8 cellular contexts compared by ENCODE assay signal in the genomic region with DNA sequence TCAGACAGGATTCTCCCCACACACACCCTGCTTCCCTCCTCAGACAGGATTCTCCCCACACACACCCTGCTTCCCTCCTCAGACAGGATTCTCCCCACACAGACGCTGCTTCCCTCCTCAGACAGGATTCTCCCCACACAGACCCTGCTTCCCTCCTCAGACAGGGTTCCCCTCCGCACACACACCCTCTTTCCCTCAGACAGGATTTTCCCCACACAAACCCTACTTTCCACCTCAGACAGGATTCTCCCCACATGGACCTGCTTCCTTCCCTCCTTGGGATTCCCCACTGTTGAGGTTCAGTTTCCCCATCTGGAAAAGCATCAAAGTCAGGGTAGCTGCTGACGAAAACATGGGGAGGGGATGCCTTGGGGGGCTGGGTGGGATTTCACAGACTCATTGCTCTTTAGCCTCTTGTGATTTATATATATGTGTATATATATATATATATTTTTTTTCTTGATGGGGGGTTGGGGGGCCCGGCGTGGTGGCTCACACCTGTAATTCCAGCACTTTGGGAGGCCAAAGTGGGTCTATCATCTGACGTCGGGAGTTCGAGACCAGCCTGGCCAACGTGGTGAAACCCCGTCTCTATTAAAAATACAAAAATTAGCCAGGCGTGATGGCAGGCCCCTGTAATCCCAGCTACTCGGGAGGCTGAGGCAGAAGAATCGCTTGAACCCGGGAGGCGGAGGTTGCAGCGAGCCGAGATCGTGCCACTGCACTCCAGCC. TPM values are rescaled to one million over a fixed set of nuclear protein-coding genes. Genes with fewer than 3 reads are reported as not detected.
DNase-seq lines count a peak whose midpoint lies in the region; ATAC-seq and TF ChIP-seq lines count a peak whose summit lies in the region.
"Not testable (repeated sequence)": the region's sequence is repeated elsewhere in the genome, so short reads cannot be mapped to it uniquely, and the experiment has no call there.

No MANE protein-coding gene starts in this region.

- peak overlapping the region; percentile 89 for H3K4me3 Mint-ChIP-seq in GM23338
- H3K4me3 Mint-ChIP-seq in activated naive CD4-positive, alpha-beta T cell treated with anti-CD3 and anti-CD28 coated beads for 36 hours = peak overlapping the region; percentile 1

- H4K91ac ChIP-seq in neuronal stem cell (ENCODE audit: low read depth, low read length, poor library complexity) = not testable (repeated sequence)

- H3K27ac ChIP-seq in 22Rv1 (peak overlapping the region; percentile 98), GM23338 (ENCODE audit: low read depth) (peak overlapping the region; percentile 96; the same call in 1 of the 2 replicates), RWPE2 (ENCODE audit: poor library complexity, severe bottlenecking) (peak overlapping the region; percentile 80), dorsolateral prefrontal cortex (peak overlapping the region in 35 of 59 donors; percentile 91 to 99 (median 97)), layer of hippocampus (ENCODE audit: low read depth, low read length) (peak overlapping the region; percentile 100), stomach (peak overlapping the region; percentile 93 to 99 (median 96))
- not testable (repeated sequence) for H3K27ac ChIP-seq in neuronal stem cell (replicated peaks; ENCODE audit: low read length)

- intact Hi-C loops in activated naive CD4-positive, alpha-beta T cell treated with anti-CD3 and anti-CD28 coated beads for 36 hours (cut with micrococcal nuclease); dorsolateral prefrontal cortex (cut with DNase I); stomach (cut with DNase I; ENCODE audit: low total_unique reads): not testable (repeated sequence)

- not testable (repeated sequence) for H2BK5ac ChIP-seq in neuronal stem cell (ENCODE audit: low read length)

- H3K4me1 Mint-ChIP-seq in GM23338 = peaks cover 23% of the 10 kb centered on the region
- peaks cover 31% of the 10 kb centered on the region for H3K4me1 Mint-ChIP-seq in activated naive CD4-positive, alpha-beta T cell treated with anti-CD3 and anti-CD28 coated beads for 36 hours (ENCODE audit: low read depth)

- DNase-seq in GM23338 (ENCODE audit: low spot score); RWPE2 (ENCODE audit: low spot score); activated naive CD4-positive, alpha-beta T cell treated with anti-CD3 and anti-CD28 coated beads for 36 hours; dorsolateral prefrontal cortex; neuronal stem cell (ENCODE audit: low spot score); stomach: not testable (repeated sequence)

- H4K8ac ChIP-seq in neuronal stem cell (ENCODE audit: low read depth, low read length) = not testable (repeated sequence)

- H3K9ac ChIP-seq in neuronal stem cell (ENCODE audit: low read depth, low read length, poor library complexity) = not testable (repeated sequence)

- H3K4me2 ChIP-seq in GM23338 = peak overlapping the region; percentile 78
- H3K4me2 ChIP-seq in neuronal stem cell (ENCODE audit: insufficient read depth, low read length, poor library complexity, severe bottlenecking) = not testable (repeated sequence)

- ATAC-seq in GM23338; RWPE2 (ENCODE audit: low read depth): not testable (repeated sequence)

- not testable (repeated sequence) for H3K9me3 Mint-ChIP-seq in GM23338; activated naive CD4-positive, alpha-beta T cell treated with anti-CD3 and anti-CD28 coated beads for 36 hours

- not testable (repeated sequence) for H2AFZ ChIP-seq in GM23338; neuronal stem cell (ENCODE audit: low read length)

- H3K4me3 ChIP-seq in GM23338 (peak overlapping the region; percentile 99), dorsolateral prefrontal cortex (peak overlapping the region in 30 of 59 donors; percentile 34 to 97 (median 85)), neuronal stem cell (ENCODE audit: low read length in 2 of 2) (peak overlapping the region in 1 of 2 donors; percentile 75), stomach (peak overlapping the region; percentile 90 to 100 (median 96))
- H3K4me3 ChIP-seq in RWPE2 (ENCODE audit: severe bottlenecking) = not testable (repeated sequence)

- H3K9me3 ChIP-seq in RWPE2 (ENCODE audit: severe bottlenecking); neuronal stem cell (replicated peaks in 1 of 2; ENCODE audit: control insufficient read depth in 2 of 2, insufficient read depth in 1 of 2, low read depth in 1 of 2, low read length in 2 of 2); stomach: not testable (repeated sequence)

- H3K27me3 ChIP-seq in GM23338 (ENCODE audit: insufficient read depth) = peaks cover 15% of the 10 kb centered on the region; the same call in 1 of the 2 replicates
- not testable (repeated sequence) for H3K27me3 ChIP-seq in RWPE2 (ENCODE audit: insufficient read depth, poor library complexity, severe bottlenecking); layer of hippocampus (ENCODE audit: control insufficient read depth, insufficient read depth, low read length)
- H3K27me3 ChIP-seq in dorsolateral prefrontal cortex = peaks cover 0 to 11% (median 7%) of the 10 kb centered on the region in 45 donors
- peaks cover 0 to 23% (median 11%) of the 10 kb centered on the region in 3 experiments for H3K27me3 ChIP-seq in neuronal stem cell (ENCODE audit: control insufficient read depth in 3 of 3, insufficient read depth in 3 of 3, low read depth in 1 of 3, low read length in 3 of 3)
- H3K27me3 ChIP-seq in stomach = peaks cover 4 to 40% (median 9%) of the 10 kb centered on the region in 3 donors

- H3K9me2 ChIP-seq in GM23338 (ENCODE audit: insufficient read depth) = not testable (repeated sequence)

- TF ChIP-seq EP300 in stomach (IDR thresholded peaks at IDR 0.05) = not testable (repeated sequence)

- no CpG with 5 or more reads among the region's 18 CpGs for WGBS in neuronal stem cell (ENCODE audit: extremely low coverage in 2 of 2, insufficient read length in 2 of 2, insufficient replicate concordance in 1 of 2), 2 donors
- 75 to 82% (median 79%) methylated on average over 18 of the region's 18 CpGs for WGBS in stomach, 5 donors

- peak overlapping the region; percentile 56 for H2AK5ac ChIP-seq in neuronal stem cell (ENCODE audit: low read depth, low read length)

- H3K18ac ChIP-seq in neuronal stem cell (ENCODE audit: low read length) = not testable (repeated sequence)

- not testable (repeated sequence) for TF ChIP-seq POLR2A in stomach (IDR thresholded peaks at IDR 0.05)

- peaks cover 14% of the 10 kb centered on the region for H3K36me3 ChIP-seq in GM23338 (ENCODE audit: insufficient read depth)
- H3K36me3 ChIP-seq in RWPE2 (ENCODE audit: low read depth) = peaks cover 28% of the 10 kb centered on the region
- peaks cover 25 to 29% of the 10 kb centered on the region in 2 donors for H3K36me3 ChIP-seq in neuronal stem cell (replicated peaks in 1 of 2; ENCODE audit: control insufficient read depth in 2 of 2, insufficient read depth in 2 of 2, low read length in 2 of 2)
- peaks cover 13 to 23% (median 16%) of the 10 kb centered on the region in 4 donors for H3K36me3 ChIP-seq in stomach

- H2BK120ac ChIP-seq in neuronal stem cell (ENCODE audit: low read depth, low read length) = not testable (repeated sequence)

- H3K27me3 Mint-ChIP-seq in GM23338 (ENCODE audit: insufficient read depth, low read depth, poor library complexity) = peaks cover 42% of the 10 kb centered on the region
- peaks cover 18% of the 10 kb centered on the region for H3K27me3 Mint-ChIP-seq in activated naive CD4-positive, alpha-beta T cell treated with anti-CD3 and anti-CD28 coated beads for 36 hours (ENCODE audit: low read depth)

- not testable (repeated sequence) for H3K23ac ChIP-seq in neuronal stem cell (ENCODE audit: low read depth, low read length, poor library complexity)

- H3K36me3 Mint-ChIP-seq in GM23338 (ENCODE audit: low read depth) = peaks cover 32% of the 10 kb centered on the region
- peaks cover 31% of the 10 kb centered on the region for H3K36me3 Mint-ChIP-seq in activated naive CD4-positive, alpha-beta T cell treated with anti-CD3 and anti-CD28 coated beads for 36 hours (ENCODE audit: low read depth)

- peaks cover 40% of the 10 kb centered on the region for H3F3A ChIP-seq in GM23338 (replicated peaks; ENCODE audit: low read depth)

- TF ChIP-seq CTCF in 22Rv1 (IDR thresholded peaks at IDR 0.05); GM23338 (conservative IDR thresholded peaks at IDR 0.05; ENCODE audit: low read depth in 2 of 2); RWPE2 (IDR thresholded peaks at IDR 0.05; ENCODE audit: poor library complexity, severe bottlenecking); dorsolateral prefrontal cortex (IDR thresholded peaks at IDR 0.05 in 54 of 56, conservative IDR thresholded peaks at IDR 0.05 in 2 of 56; ENCODE audit: low read depth in 1 of 56, partially characterized antibody in 56 of 56); stomach (IDR thresholded peaks at IDR 0.05): not testable (repeated sequence)

- H3K4ac ChIP-seq in neuronal stem cell (ENCODE audit: low read length) = not testable (repeated sequence)

- H3K79me2 ChIP-seq in GM23338 (replicated peaks; ENCODE audit: insufficient read depth) = peaks cover 31% of the 10 kb centered on the region

- not testable (repeated sequence) for H2BK15ac ChIP-seq in neuronal stem cell (ENCODE audit: low read length)

- peak overlapping the region; percentile 90 for H2BK12ac ChIP-seq in neuronal stem cell (ENCODE audit: low read length)

- H3K27ac Mint-ChIP-seq in GM23338; activated naive CD4-positive, alpha-beta T cell treated with anti-CD3 and anti-CD28 coated beads for 36 hours: not testable (repeated sequence)

- not testable (repeated sequence) for H3K14ac ChIP-seq in neuronal stem cell (ENCODE audit: low read length)

- CTCF ChIA-PET in activated naive CD4-positive, alpha-beta T cell treated with anti-CD3 and anti-CD28 coated beads for 36 hours (lab: Charles Lee) = interaction anchor here (6.8 kb wide), 1 partner anchor 23 kb away, joined by 34 read pairs; the partner anchor contains the start of gene ZBTB45

- H3K4me1 ChIP-seq in GM23338 (ENCODE audit: insufficient read depth) = peaks cover 10% of the 10 kb centered on the region; the same call in 1 of the 2 replicates
- H3K4me1 ChIP-seq in RWPE2 (ENCODE audit: insufficient read depth, poor library complexity, severe bottlenecking) = not testable (repeated sequence)
- peaks cover 19 to 21% of the 10 kb centered on the region in 2 donors for H3K4me1 ChIP-seq in neuronal stem cell (ENCODE audit: control insufficient read depth in 2 of 2, insufficient read depth in 1 of 2, low read depth in 1 of 2, low read length in 2 of 2)
- H3K4me1 ChIP-seq in stomach = peaks cover 29 to 47% (median 45%) of the 10 kb centered on the region in 4 donors

- H3K79me1 ChIP-seq in neuronal stem cell (ENCODE audit: low read depth, low read length) = peaks cover 14% of the 10 kb centered on the region

- peaks cover 28% of the 10 kb centered on the region for H4K20me1 ChIP-seq in GM23338 (replicated peaks; ENCODE audit: insufficient read depth)

RNA-seq across cellular contexts. Expression of gene TRIM28, which starts 1.1 kb away (rescaled TPM):
- total RNA-seq in GM23338 (2014; rRNA removed; shearing (Covaris generic)) = 1,208 and 1,430 TPM in 2 replicates
- polyA plus RNA-seq in GM23338 (2016; fragmentation: Nextera tagmentation; extraction: Ambion mirVana) (920 and 1,022 TPM in 2 replicates), stomach (100 to 1,000 TPM; 143 to 200 (median 171) TPM)
- total RNA-seq in activated naive CD4-positive, alpha-beta T cell treated with anti-CD3 and anti-CD28 coated beads for 36 hours = 100 to 1,000 TPM; 475 to 483 TPM
- total RNA-seq in dorsolateral prefrontal cortex (100 to 1,000 TPM; 130 to 228 (median 176) TPM), stomach (100 to 1,000 TPM in 4 of 5 donors, 10 to 100 TPM in 1; 95.5 to 923 (median 243) TPM)
- polyA plus RNA-seq in neuronal stem cell (2013, experiment 1 of 2) = 759 TPM
- 741 TPM for polyA plus RNA-seq in neuronal stem cell (2013, experiment 2 of 2)

RNA-seq across cellular contexts. Expression of gene CHMP2A, which starts 12.1 kb away (rescaled TPM):
- 78.6 and 92.2 TPM in 2 replicates for total RNA-seq in GM23338 (2014; rRNA removed; shearing (Covaris generic))
- polyA plus RNA-seq in GM23338 (2016; fragmentation: Nextera tagmentation; extraction: Ambion mirVana) (143 and 145 TPM in 2 replicates), stomach (100 to 1,000 TPM; 195 to 338 (median 235) TPM)
- 100 to 1,000 TPM; 109 to 111 TPM for total RNA-seq in activated naive CD4-positive, alpha-beta T cell treated with anti-CD3 and anti-CD28 coated beads for 36 hours
- total RNA-seq in dorsolateral prefrontal cortex (100 to 1,000 TPM in 58 of 120 experiments, 10 to 100 TPM in 62; 72.8 to 126 (median 99.8) TPM), stomach (100 to 1,000 TPM in 2 of 5 donors, 10 to 100 TPM in 3; 55.8 to 260 (median 89.0) TPM)
- polyA plus RNA-seq in neuronal stem cell (2013, experiment 1 of 2) = 108 TPM
- polyA plus RNA-seq in neuronal stem cell (2013, experiment 2 of 2) = 109 TPM

RNA-seq across cellular contexts. Expression of gene UBE2M, which starts 15.6 kb away (rescaled TPM):
- total RNA-seq in GM23338 (2014; rRNA removed; shearing (Covaris generic)) = 43.7 and 64.5 TPM in 2 replicates
- 27.6 and 39.8 TPM in 2 replicates for polyA plus RNA-seq in GM23338 (2016; fragmentation: Nextera tagmentation; extraction: Ambion mirVana)
- total RNA-seq in activated naive CD4-positive, alpha-beta T cell treated with anti-CD3 and anti-CD28 coated beads for 36 hours = 10 to 100 TPM; 91.4 to 93.6 TPM
- total RNA-seq in dorsolateral prefrontal cortex = 100 to 1,000 TPM in 116 of 120 experiments, 10 to 100 TPM in 4; 77.3 to 195 (median 134) TPM
- polyA plus RNA-seq in neuronal stem cell (2013, experiment 1 of 2) = 86.2 TPM
- 86.9 TPM for polyA plus RNA-seq in neuronal stem cell (2013, experiment 2 of 2)
- 10 to 100 TPM in 3 of 5 donors, 1 to 10 TPM in 1, not detected in 1; 9.8 to 35.3 (median 27.1) TPM for total RNA-seq in stomach
- polyA plus RNA-seq in stomach = 10 to 100 TPM; 35.5 to 51.5 (median 41.9) TPM

RNA-seq across cellular contexts. Expression of gene ZBTB45, which starts 23.2 kb away (rescaled TPM):
- total RNA-seq in GM23338 (2014; rRNA removed; shearing (Covaris generic)) = 9.0 and 10.4 TPM in 2 replicates
- 8.5 and 9.5 TPM in 2 replicates for polyA plus RNA-seq in GM23338 (2016; fragmentation: Nextera tagmentation; extraction: Ambion mirVana)
- 1 to 10 TPM; 5.5 to 6.0 TPM for total RNA-seq in activated naive CD4-positive, alpha-beta T cell treated with anti-CD3 and anti-CD28 coated beads for 36 hours
- 10 to 100 TPM; 13.0 to 30.6 (median 19.7) TPM for total RNA-seq in dorsolateral prefrontal cortex
- 14.3 TPM for polyA plus RNA-seq in neuronal stem cell (2013, experiment 1 of 2)
- 14.8 TPM for polyA plus RNA-seq in neuronal stem cell (2013, experiment 2 of 2)
- total RNA-seq in stomach = 10 to 100 TPM in 3 of 5 donors, 1 to 10 TPM in 1, not detected in 1; 2.4 to 49.0 (median 20.1) TPM
- polyA plus RNA-seq in stomach = 1 to 10 TPM; 5.6 to 8.2 (median 6.6) TPM

RNA-seq across cellular contexts. Expression of gene MZF1, which starts 30.3 kb away (rescaled TPM):
- 17.8 and 21.8 TPM in 2 replicates for total RNA-seq in GM23338 (2014; rRNA removed; shearing (Covaris generic))
- 10.2 and 10.8 TPM in 2 replicates for polyA plus RNA-seq in GM23338 (2016; fragmentation: Nextera tagmentation; extraction: Ambion mirVana)
- total RNA-seq in activated naive CD4-positive, alpha-beta T cell treated with anti-CD3 and anti-CD28 coated beads for 36 hours = 10 to 100 TPM; 13.3 to 13.4 TPM
- 10 to 100 TPM; 26.3 to 56.0 (median 39.2) TPM for total RNA-seq in dorsolateral prefrontal cortex
- 17.1 TPM for polyA plus RNA-seq in neuronal stem cell (2013, experiment 1 of 2)
- polyA plus RNA-seq in neuronal stem cell (2013, experiment 2 of 2) = 16.7 TPM
- total RNA-seq in stomach = 10 to 100 TPM; 14.0 to 84.9 (median 68.3) TPM
- 10 to 100 TPM; 16.1 to 33.2 (median 16.5) TPM for polyA plus RNA-seq in stomach
